Comparison of ENCODE assay signal across 27 cellular contexts in genomic region chr5:112697301-112697700, GRCh38. TPM values are rescaled to one million over a fixed set of nuclear protein-coding genes. Genes with fewer than 3 reads are reported as not detected.
DNase-seq lines count a peak whose midpoint lies in the region; ATAC-seq, FAIRE-seq and TF ChIP-seq lines count a peak whose summit lies in the region.
"Had no signal": no experiment of that assay in that cellular context is flagged by ENCODE, and none has a peak within 500 bp of the region (broad histone marks: within the 10 kb centered on the region; RNA-seq: fewer than 3 reads in every experiment).

No MANE protein-coding gene starts in this region.

- TF ChIP-seq RAD21 in A549 (conservative IDR thresholded peaks at IDR 0.05 in 1 of 2, IDR thresholded peaks at IDR 0.05 in 1 of 2), result no peak

- peak overlapping the region; percentile 26 for H3K4me3 Mint-ChIP-seq in glutamatergic neuron (ENCODE audit: unreplicated experiment)
- H3K4me3 Mint-ChIP-seq: activated CD8-positive, alpha-beta T cell treated with anti-CD3 and anti-CD28 coated beads for 36 hours; B cell had no signal

- peaks cover 7% of the 10 kb centered on the region for H3K9me3 Mint-ChIP-seq in glutamatergic neuron (ENCODE audit: unreplicated experiment)
- H3K9me3 Mint-ChIP-seq: activated CD8-positive, alpha-beta T cell treated with anti-CD3 and anti-CD28 coated beads for 36 hours had no signal

- FAIRE-seq in A549 (lab: Jason Lieb, UNC), result no peak
- FAIRE-seq: colon, G401.6, GM18507, H54, TTC549 had no signal

- peak overlapping the region; percentile 91 for H3K27ac Mint-ChIP-seq in glutamatergic neuron (ENCODE audit: unreplicated experiment)
- H3K27ac Mint-ChIP-seq: activated CD8-positive, alpha-beta T cell treated with anti-CD3 and anti-CD28 coated beads for 36 hours; B cell had no signal

- DNase-seq in A549 (ENCODE audit: low read depth in 1 of 2, low spot score in 1 of 2) (no peak), MM.1S (no peak), SJCRH30 (peak in 1 of 2 experiments; percentile 45), glutamatergic neuron (no peak), hippocampal formation (lab: John Stamatoyannopoulos, UW) (no peak), NCI-H2029 (lab: John Stamatoyannopoulos, UW) (no peak)
- DNase-seq: activated CD4-positive, CD25-positive, alpha-beta regulatory T cell treated with anti-CD3 and anti-CD28 coated beads, Interleukin-2, amount 50 U/mL, for 72 hours; activated CD8-positive, alpha-beta T cell treated with anti-CD3 and anti-CD28 coated beads for 36 hours; activated gamma-delta T cell treated with Interleukin-2 at 50 U/mL for 16 hours; DMS53; mammary epithelial cell; NCI-H1930; NCI-H226; PC-3; Right ventricle myocardium superior; stimulated activated CD8-positive, alpha-beta memory T cell treated with anti-CD3 and anti-CD28 coated beads, Interleukin-4, amount 100 ng/mL, for 48 hours; T-helper 1 cell; upper lobe of left lung had no signal

- ATAC-seq in A549, result no peak
- no peak for ATAC-seq in GM18867 (IDR thresholded peaks at IDR 0.05; ENCODE audit: unreplicated experiment)
- ATAC-seq in HG03095 (IDR thresholded peaks at IDR 0.05; ENCODE audit: unreplicated experiment), result no peak
- ATAC-seq: activated CD8-positive, alpha-beta T cell treated with anti-CD3 and anti-CD28 coated beads for 36 hours; PC-3 had no signal

- H3K27me3 Mint-ChIP-seq in glutamatergic neuron (ENCODE audit: unreplicated experiment), result peaks cover 5% of the 10 kb centered on the region

- peaks cover 25% of the 10 kb centered on the region for H3K4me1 Mint-ChIP-seq in glutamatergic neuron (ENCODE audit: low read depth, unreplicated experiment)
- H3K4me1 Mint-ChIP-seq: B cell had no signal

- H3K27me3 ChIP-seq in MM.1S (replicated peaks; ENCODE audit: insufficient read depth, low read length) (no peaks in the 10 kb centered on the region), SJCRH30 (no peaks in the 10 kb centered on the region)
- H3K27me3 ChIP-seq: breast epithelium, upper lobe of left lung had no signal

- no peaks in the 10 kb centered on the region for H3K9me3 ChIP-seq in A549
- no peaks in the 10 kb centered on the region for H3K9me3 ChIP-seq in MM.1S (replicated peaks; ENCODE audit: insufficient read depth, low read length)
- H3K9me3 ChIP-seq in SJCRH30 (replicated peaks), result no peaks in the 10 kb centered on the region
- H3K9me3 ChIP-seq: breast epithelium, upper lobe of left lung had no signal

- H3K79me2 ChIP-seq in MM.1S (ENCODE audit: low read length), result no peaks in the 10 kb centered on the region

- peaks cover 4% of the 10 kb centered on the region for H3K36me3 Mint-ChIP-seq in glutamatergic neuron (ENCODE audit: unreplicated experiment)

- 11% methylated on average over 2 of the region's 2 CpGs for WGBS in A549 (ENCODE audit: missing lambda C conversion rate)

- H3K4me2 ChIP-seq in A549 (peak overlapping the region; percentile 17; the same call in 1 of the 3 replicates), MM.1S (ENCODE audit: low read depth, low read length) (no peak overlapping the region)

- CTCF ChIA-PET in A549 (lab: Yijun Ruan, JAX), result interaction anchor here (1.3 kb wide), 1 partner anchor 60 kb away, joined by 4 read pairs; no protein-coding TSS in a partner anchor

- H3K9me2 ChIP-seq in MM.1S (replicated peaks; ENCODE audit: insufficient read depth, low read length), result no peaks in the 10 kb centered on the region

- H3K4me3 ChIP-seq in A549 (no peak overlapping the region), MM.1S (ENCODE audit: low read length) (no peak overlapping the region), SJCRH30 (no peak overlapping the region)
- H3K4me3 ChIP-seq: breast epithelium, upper lobe of left lung had no signal

- no peak overlapping the region for H3K27ac ChIP-seq in A549
- no peak overlapping the region for H3K27ac ChIP-seq in MM.1S (ENCODE audit: low read length)
- H3K27ac ChIP-seq in SJCRH30, result peak overlapping the region; percentile 24
- H3K27ac ChIP-seq: breast epithelium, upper lobe of left lung had no signal

- no peak for TF ChIP-seq EP300 in A549 (IDR thresholded peaks at IDR 0.05)

- no peaks in the 10 kb centered on the region for H3K4me1 ChIP-seq in A549
- peaks cover 14% of the 10 kb centered on the region for H3K4me1 ChIP-seq in MM.1S (ENCODE audit: low read length)
- peaks cover 27% of the 10 kb centered on the region for H3K4me1 ChIP-seq in SJCRH30
- H3K4me1 ChIP-seq: breast epithelium, upper lobe of left lung had no signal

- H4K20me1 ChIP-seq in MM.1S (ENCODE audit: insufficient read depth, low read length), result no peaks in the 10 kb centered on the region

- H3K36me3 ChIP-seq in MM.1S (replicated peaks; ENCODE audit: insufficient read depth, low read length) (no peaks in the 10 kb centered on the region), SJCRH30 (no peaks in the 10 kb centered on the region)
- H3K36me3 ChIP-seq: breast epithelium, upper lobe of left lung had no signal

- TF ChIP-seq CTCF in A549 (IDR thresholded peaks at IDR 0.05) (no peak), MM.1S (IDR thresholded peaks at IDR 0.05; ENCODE audit: low read length) (no peak), glutamatergic neuron (IDR thresholded peaks at IDR 0.05; ENCODE audit: partially characterized antibody, unreplicated experiment) (no peak)

- H3F3A ChIP-seq in MM.1S (ENCODE audit: insufficient read depth, low read length), result peaks cover 4% of the 10 kb centered on the region

- no peak overlapping the region for H3K9ac ChIP-seq in MM.1S (ENCODE audit: low read length)

- 0 out of 2 replicates have a peak overlapping the region, but pooled peaks have one; percentile 14 for H2AFZ ChIP-seq in MM.1S (ENCODE audit: low read length)

- TF ChIP-seq POLR2A in A549 (IDR thresholded peaks at IDR 0.05; ENCODE audit: low read length), result no peak

- POLR2A ChIA-PET in A549 (lab: Yijun Ruan, JAX), result no interaction called here

TF ChIP-seq in A549, 52 proteins besides CTCF, POLR2A, EP300 and RAD21:
- no peak for TF ChIP-seq ZNF302 (CRISPR knock-in tag; IDR thresholded peaks at IDR 0.05)
- TF ChIP-seq FOSL2 (IDR thresholded peaks at IDR 0.05), result no peak
- TF ChIP-seq FOSL2 (CRISPR knock-in tag; IDR thresholded peaks at IDR 0.05), result no peak
- no peak for TF ChIP-seq ZC3H11A (IDR thresholded peaks at IDR 0.05)
- TF ChIP-seq KDM1A (IDR thresholded peaks at IDR 0.05; ENCODE audit: low read depth), result no peak
- no peak for TF ChIP-seq ZFP36 (IDR thresholded peaks at IDR 0.05; ENCODE audit: borderline replicate concordance, partially characterized antibody)
- TF ChIP-seq ESRRA (IDR thresholded peaks at IDR 0.05; ENCODE audit: borderline replicate concordance, low read length), result no peak
- no peak for TF ChIP-seq HES2 (IDR thresholded peaks at IDR 0.05)
- no peak for TF ChIP-seq CHD2 (IDR thresholded peaks at IDR 0.05; ENCODE audit: low read length, partially characterized antibody)
- TF ChIP-seq CBX2 (IDR thresholded peaks at IDR 0.05; ENCODE audit: borderline replicate concordance, low read depth), result no peak
- TF ChIP-seq HOXB5 (CRISPR knock-in tag; IDR thresholded peaks at IDR 0.05), result no peak
- TF ChIP-seq SREBF2 (IDR thresholded peaks at IDR 0.05), result no peak
- TF ChIP-seq USF2 (IDR thresholded peaks at IDR 0.05), result no peak
- TF ChIP-seq PHF8 (IDR thresholded peaks at IDR 0.05; ENCODE audit: borderline replicate concordance, low read depth), result no peak
- TF ChIP-seq CEBPB (IDR thresholded peaks at IDR 0.05), result no peak
- no peak for TF ChIP-seq MAFK (IDR thresholded peaks at IDR 0.05; ENCODE audit: partially characterized antibody)
- no peak for TF ChIP-seq HOXB13 (CRISPR knock-in tag; IDR thresholded peaks at IDR 0.05; ENCODE audit: low read depth)
- TF ChIP-seq MAZ (IDR thresholded peaks at IDR 0.05; ENCODE audit: borderline replicate concordance, low read depth, low read length), result no peak

RNA-seq across cellular contexts. Expression of gene APC, which starts 40.4 kb away (rescaled TPM):
- polyA plus RNA-seq in A549 (2011; rRNA removed), result 17.0 and 21.2 TPM in 2 replicates
- polyA plus RNA-seq in A549 (2012; cell fraction: cytosol; rRNA removed), result 3.7 and 3.9 TPM in 2 replicates
- 4.9 and 5.5 TPM in 2 replicates for polyA plus RNA-seq in A549 (2012; cell fraction: nucleus; rRNA removed)
- 9.0 to 10.6 TPM (median 9.9 TPM) in 3 replicates for polyA plus RNA-seq in A549 (2017; fragmentation: RNase III; extraction: RNeasy Plus Mini Kit Qiagen cat#74134 plus additional on column Dnase treatment)
- 27.7 and 29.9 TPM in 2 replicates for polyA minus RNA-seq in A549 (2011; rRNA and poly(A)+ RNA removed)
- 35.9 and 39.6 TPM in 2 replicates for total RNA-seq in SJCRH30 (2014; rRNA removed; shearing (Covaris generic))
- total RNA-seq in glutamatergic neuron (ENCODE audit: unreplicated experiment), result 136 TPM
